In the genomic region with DNA sequence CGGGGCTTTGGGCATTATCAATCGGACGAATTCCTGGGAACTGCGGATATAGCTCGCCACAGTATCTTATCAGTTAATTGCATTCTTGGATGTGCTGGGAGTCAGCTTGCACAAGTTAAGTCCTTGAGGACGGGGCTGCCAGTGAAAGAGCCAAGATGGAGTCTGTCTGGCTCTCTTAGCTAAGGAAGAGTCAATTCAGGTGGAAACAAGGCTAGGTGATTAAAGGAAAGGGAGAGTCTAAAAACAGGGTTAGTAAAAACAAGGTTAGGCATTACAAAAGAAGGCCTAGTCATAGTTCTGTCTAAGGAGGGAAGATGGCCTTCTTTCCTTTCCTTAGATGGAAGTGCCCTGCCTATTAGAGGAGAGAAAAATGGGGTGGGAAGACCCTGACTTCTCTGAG, we compare ENCODE assay signal across 8 cellular contexts. TPM values are rescaled to one million over a fixed set of nuclear protein-coding genes. Genes with fewer than 3 reads are reported as not detected.
DNase-seq lines count a peak whose midpoint lies in the region; ATAC-seq and TF ChIP-seq lines count a peak whose summit lies in the region.
"Not testable (repeated sequence)": the region's sequence is repeated elsewhere in the genome, so short reads cannot be mapped to it uniquely, and the experiment has no call there.
"Had no signal": no experiment of that assay in that cellular context is flagged by ENCODE, and none has a peak within 500 bp of the region (broad histone marks: within the 10 kb centered on the region; RNA-seq: fewer than 3 reads in every experiment).

No MANE protein-coding gene starts in this region.

- peaks cover 82% of the 10 kb centered on the region for H3K4me1 Mint-ChIP-seq in CD4-positive, alpha-beta T cell (ENCODE audit: low read depth)
- H3K4me1 Mint-ChIP-seq in H9 (peaks cover 15 to 22% of the 10 kb centered on the region in 2 experiments), WTC11 (peaks cover 21% of the 10 kb centered on the region), osteocyte (ENCODE audit: unreplicated experiment) (peaks cover 21% of the 10 kb centered on the region)
- H3K4me1 Mint-ChIP-seq in activated naive CD8-positive, alpha-beta T cell (ENCODE audit: low read depth): peaks cover 63% of the 10 kb centered on the region
- H3K4me1 Mint-ChIP-seq in natural killer cell treated with Interleukin-12 subunit alpha and Interleukin-12 subunit beta and Interleukin-15 and Interleukin-18, amount 100 ng/mL, for 72 hours (ENCODE audit: low read depth in 2 of 2): peaks cover 47 to 60% of the 10 kb centered on the region in 2 donors

- CTCF ChIA-PET in CD4-positive, alpha-beta T cell (lab: Charles Lee): not testable (repeated sequence)
- CTCF ChIA-PET in WTC11 (lab: Charles Lee): interaction anchor here (1.0 kb wide), 1 partner anchor 50 kb away, joined by 4 read pairs; no protein-coding TSS in a partner anchor

- ATAC-seq in CD4-positive, alpha-beta T cell (ENCODE audit: poor library complexity); WTC11; natural killer cell treated with Interleukin-12 subunit alpha and Interleukin-12 subunit beta and Interleukin-15 and Interleukin-18, amount 100 ng/mL, for 72 hours: not testable (repeated sequence)

- H3K56ac ChIP-seq in H9 (ENCODE audit: insufficient read length, low read depth, low read length): not testable (repeated sequence)

- H3K18ac ChIP-seq in H9 (ENCODE audit: insufficient read length, low read depth, low read length): not testable (repeated sequence)

- not testable (repeated sequence) for H3K27me3 ChIP-seq in CD4-positive, alpha-beta T cell (ENCODE audit: control insufficient read depth, insufficient read depth, low read length); H9 (ENCODE audit: insufficient read depth, low read length); cardiac muscle cell

- not testable (repeated sequence) for H3K23ac ChIP-seq in H9 (ENCODE audit: insufficient read length, low read depth, low read length)

- not testable (repeated sequence) for H2BK5ac ChIP-seq in H9 (ENCODE audit: insufficient read length, low read length)

- not testable (repeated sequence) for H2BK15ac ChIP-seq in H9 (ENCODE audit: low read depth, low read length)

- H3K9ac ChIP-seq in H9 (ENCODE audit: extremely low read depth, insufficient read length, low read length): not testable (repeated sequence)

- not testable (repeated sequence) for H3K9me3 Mint-ChIP-seq in CD4-positive, alpha-beta T cell; H9; WTC11; activated naive CD8-positive, alpha-beta T cell (ENCODE audit: low read depth); natural killer cell treated with Interleukin-12 subunit alpha and Interleukin-12 subunit beta and Interleukin-15 and Interleukin-18, amount 100 ng/mL, for 72 hours; osteocyte (ENCODE audit: unreplicated experiment)

- H3K36me3 ChIP-seq in cardiac muscle cell: not testable (repeated sequence)

- H3K79me2 ChIP-seq in H9 (ENCODE audit: insufficient read depth, low read length): peaks cover 26% of the 10 kb centered on the region; the same call in 1 of the 2 replicates

- not testable (repeated sequence) for H3K4me1 ChIP-seq in H9 (ENCODE audit: insufficient read depth, low read length)
- peaks cover 43% of the 10 kb centered on the region for H3K4me1 ChIP-seq in cardiac muscle cell (ENCODE audit: low read depth)

- not testable (repeated sequence) for H3K79me1 ChIP-seq in H9 (ENCODE audit: insufficient read depth, low read depth, low read length, poor library complexity, severe bottlenecking)

- not testable (repeated sequence) for H3K4me2 ChIP-seq in H9 (ENCODE audit: insufficient read depth, insufficient read length, low read length)

- H3K23me2 ChIP-seq in H9 (ENCODE audit: insufficient read length, low read depth, low read length, poor library complexity, severe bottlenecking): not testable (repeated sequence)

- not testable (repeated sequence) for H2AFZ ChIP-seq in H9 (ENCODE audit: low read length)

- H3K27ac ChIP-seq in CD4-positive, alpha-beta T cell (ENCODE audit: low read depth, low read length); H9 (ENCODE audit: insufficient read length, low read depth, low read length): not testable (repeated sequence)
- peak overlapping the region; percentile 89 for H3K27ac ChIP-seq in cardiac muscle cell

- WGBS in H9 (ENCODE audit: extremely low coverage, insufficient read length, low lambda C conversion rate): no CpG with 5 or more reads among the region's 6 CpGs

- H3T11ph ChIP-seq in H9 (ENCODE audit: low read length): not testable (repeated sequence)

- H4K5ac ChIP-seq in H9 (ENCODE audit: insufficient read length, low read depth, low read length): not testable (repeated sequence)

- TF ChIP-seq CTCF in CD4-positive, alpha-beta T cell (IDR thresholded peaks at IDR 0.05); H9 (conservative IDR thresholded peaks at IDR 0.05); WTC11 (IDR thresholded peaks at IDR 0.05); cardiac muscle cell (IDR thresholded peaks at IDR 0.05; ENCODE audit: low read depth, low read length); osteocyte (IDR thresholded peaks at IDR 0.05): not testable (repeated sequence)

- H3K4me3 Mint-ChIP-seq in CD4-positive, alpha-beta T cell: peak overlapping the region; percentile 25
- H3K4me3 Mint-ChIP-seq in H9; WTC11; osteocyte (ENCODE audit: unreplicated experiment): not testable (repeated sequence)
- H3K4me3 Mint-ChIP-seq in activated naive CD8-positive, alpha-beta T cell: peak overlapping the region; percentile 32
- H3K4me3 Mint-ChIP-seq in natural killer cell treated with Interleukin-12 subunit alpha and Interleukin-12 subunit beta and Interleukin-15 and Interleukin-18, amount 100 ng/mL, for 72 hours: peak overlapping the region; percentile 50

- DNase-seq in CD4-positive, alpha-beta T cell; H9; WTC11 (ENCODE audit: low spot score); cardiac muscle cell (ENCODE audit: low read depth in 1 of 2, low spot score in 1 of 2); natural killer cell treated with Interleukin-12 subunit alpha and Interleukin-12 subunit beta and Interleukin-15 and Interleukin-18, amount 100 ng/mL, for 72 hours (ENCODE audit: low spot score): not testable (repeated sequence)
- peak; percentile 7 for DNase-seq in osteocyte (ENCODE audit: extremely low spot score, unreplicated experiment)

- H3K27ac Mint-ChIP-seq in CD4-positive, alpha-beta T cell; activated naive CD8-positive, alpha-beta T cell; osteocyte (ENCODE audit: unreplicated experiment): not testable (repeated sequence)
- H3K27ac Mint-ChIP-seq in H9 (peak overlapping the region; percentile 47 to 85 (median 49); a peak in 2 of 7 replicates), WTC11 (peak overlapping the region; percentile 73)
- H3K27ac Mint-ChIP-seq in natural killer cell treated with Interleukin-12 subunit alpha and Interleukin-12 subunit beta and Interleukin-15 and Interleukin-18, amount 100 ng/mL, for 72 hours: peak overlapping the region in 1 of 2 donors; percentile 51

- H3K36me3 Mint-ChIP-seq in CD4-positive, alpha-beta T cell (ENCODE audit: low read depth): peaks cover 68% of the 10 kb centered on the region
- H3K36me3 Mint-ChIP-seq in H9 (ENCODE audit: insufficient read depth in 1 of 3, low read depth in 3 of 3) (peaks cover 28 to 63% (median 60%) of the 10 kb centered on the region in 3 experiments), WTC11 (peaks cover 40% of the 10 kb centered on the region), osteocyte (ENCODE audit: unreplicated experiment) (peaks cover 36% of the 10 kb centered on the region)
- peaks cover 13% of the 10 kb centered on the region for H3K36me3 Mint-ChIP-seq in activated naive CD8-positive, alpha-beta T cell
- H3K36me3 Mint-ChIP-seq in natural killer cell treated with Interleukin-12 subunit alpha and Interleukin-12 subunit beta and Interleukin-15 and Interleukin-18, amount 100 ng/mL, for 72 hours: peaks cover 20% of the 10 kb centered on the region

- not testable (repeated sequence) for H4K20me1 ChIP-seq in H9 (ENCODE audit: control insufficient read depth, insufficient read depth, insufficient read length)

- H3K27me3 Mint-ChIP-seq in CD4-positive, alpha-beta T cell; H9 (ENCODE audit: low read depth); WTC11 (ENCODE audit: low read depth); activated naive CD8-positive, alpha-beta T cell; osteocyte (ENCODE audit: unreplicated experiment): not testable (repeated sequence)
- H3K27me3 Mint-ChIP-seq in natural killer cell treated with Interleukin-12 subunit alpha and Interleukin-12 subunit beta and Interleukin-15 and Interleukin-18, amount 100 ng/mL, for 72 hours: peaks cover 9 to 21% of the 10 kb centered on the region in 2 donors

- H3K9me3 ChIP-seq in CD4-positive, alpha-beta T cell (ENCODE audit: control insufficient read depth, low read length); H9 (ENCODE audit: control insufficient read depth, low read depth, low read length); cardiac muscle cell (ENCODE audit: low read depth): not testable (repeated sequence)

- not testable (repeated sequence) for H2BK12ac ChIP-seq in H9 (ENCODE audit: insufficient read length, low read depth, low read length)

- not testable (repeated sequence) for H2BK120ac ChIP-seq in H9 (ENCODE audit: low read depth, low read length, poor library complexity, severe bottlenecking)

- not testable (repeated sequence) for H3K4ac ChIP-seq in H9 (ENCODE audit: low read depth, low read length)

- H3K4me3 ChIP-seq in cardiac muscle cell: not testable (repeated sequence)

- POLR2A ChIA-PET in CD4-positive, alpha-beta T cell (lab: Charles Lee): interaction anchor here (1.0 kb wide), 1 partner anchor 30 kb away, joined by 3 read pairs; no protein-coding TSS in a partner anchor
- POLR2A ChIA-PET in WTC11 (lab: Charles Lee): not testable (repeated sequence)

- not testable (repeated sequence) for H3K14ac ChIP-seq in H9 (ENCODE audit: insufficient read depth, low read length)

- H4K8ac ChIP-seq in H9 (replicated peaks; ENCODE audit: insufficient read length, low read depth, low read length): not testable (repeated sequence)

- intact Hi-C loops in CD4-positive, alpha-beta T cell (cut with DNase I, micrococcal nuclease): not testable (repeated sequence)

- not testable (repeated sequence) for H4K91ac ChIP-seq in H9 (ENCODE audit: insufficient read length, low read depth, low read length)

- not testable (repeated sequence) for H2AK5ac ChIP-seq in H9 (ENCODE audit: insufficient read length, low read length)

- not testable (repeated sequence) for H2BK20ac ChIP-seq in H9 (ENCODE audit: low read depth, low read length, poor library complexity, severe bottlenecking)

RNA-seq across cellular contexts. Expression of gene TMEM14B, which starts 3.0 kb away (rescaled TPM):
- 10 to 100 TPM; 41.8 to 44.1 TPM for total RNA-seq in CD4-positive, alpha-beta T cell
- 104 and 107 TPM in 2 replicates for total RNA-seq in H9 (2021)
- total RNA-seq in WTC11 (2021): 72.7 to 82.9 TPM (median 78.0 TPM) in 3 replicates
- 77.0 and 143 TPM in 2 replicates for total RNA-seq in cardiac muscle cell
- 307 and 381 TPM in 2 replicates for polyA plus RNA-seq in cardiac muscle cell
- total RNA-seq in natural killer cell treated with Interleukin-12 subunit alpha and Interleukin-12 subunit beta and Interleukin-15 and Interleukin-18, amount 100 ng/mL, for 72 hours: 10 to 100 TPM; 43.9 to 63.4 TPM
- 59.0 and 61.6 TPM in 2 replicates for total RNA-seq in osteocyte

RNA-seq across cellular contexts. Expression of gene TMEM14C, which starts 27.7 kb away (rescaled TPM):
- total RNA-seq in CD4-positive, alpha-beta T cell: 10 to 100 TPM; 14.4 to 14.6 TPM
- total RNA-seq in H9 (2021): 94.4 and 104 TPM in 2 replicates
- total RNA-seq in WTC11 (2021): 103 to 122 TPM (median 119 TPM) in 3 replicates
- total RNA-seq in cardiac muscle cell: 141 and 220 TPM in 2 replicates
- 407 and 441 TPM in 2 replicates for polyA plus RNA-seq in cardiac muscle cell
- total RNA-seq in natural killer cell treated with Interleukin-12 subunit alpha and Interleukin-12 subunit beta and Interleukin-15 and Interleukin-18, amount 100 ng/mL, for 72 hours: 10 to 100 TPM; 12.0 to 27.4 TPM
- 121 and 122 TPM in 2 replicates for total RNA-seq in osteocyte

RNA-seq across cellular contexts. Expression of gene PAK1IP1, which starts 55.8 kb away (rescaled TPM):
- 1 to 10 TPM; 4.1 to 5.8 TPM for total RNA-seq in CD4-positive, alpha-beta T cell
- total RNA-seq in H9 (2021) (43.6 and 44.8 TPM in 2 replicates), WTC11 (2021) (24.8 to 30.4 TPM (median 24.9 TPM) in 3 replicates), cardiac muscle cell (6.2 and 10.4 TPM in 2 replicates), osteocyte (12.2 and 13.8 TPM in 2 replicates)
- 14.6 and 16.6 TPM in 2 replicates for polyA plus RNA-seq in cardiac muscle cell
- total RNA-seq in natural killer cell treated with Interleukin-12 subunit alpha and Interleukin-12 subunit beta and Interleukin-15 and Interleukin-18, amount 100 ng/mL, for 72 hours: 10 to 100 TPM; 24.8 to 27.7 TPM

RNA-seq across cellular contexts. Expression of gene C6orf52, which starts 56.2 kb away (rescaled TPM):
- total RNA-seq in CD4-positive, alpha-beta T cell: not detected
- total RNA-seq in H9 (2021): 1.8 and 2.3 TPM in 2 replicates
- 0.42 to 1.8 TPM (median 0.50 TPM) in 3 replicates for total RNA-seq in WTC11 (2021)
- 2.1 and 10.9 TPM in 2 replicates for total RNA-seq in cardiac muscle cell
- 3.6 and 7.2 TPM in 2 replicates for polyA plus RNA-seq in cardiac muscle cell
- total RNA-seq in natural killer cell treated with Interleukin-12 subunit alpha and Interleukin-12 subunit beta and Interleukin-15 and Interleukin-18, amount 100 ng/mL, for 72 hours: 1 to 10 TPM; 2.4 to 4.0 TPM
- 0.73 and 0.84 TPM in 2 replicates for total RNA-seq in osteocyte
- total RNA-seq: Calu3 had no signal
